ENCODE assay signal across 8 cellular contexts in genomic region chr10:68348265-68348741, GRCh38. TPM values are rescaled to one million over a fixed set of nuclear protein-coding genes. Genes with fewer than 3 reads are reported as not detected.
A peak's percentile ranks its signal among the peaks of the same experiment; 100 is the strongest.
DNase-seq lines count a peak whose midpoint lies in the region; ATAC-seq and TF ChIP-seq lines count a peak whose summit lies in the region.

No MANE protein-coding gene starts in this region.

- no peaks in the 10 kb centered on the region for H3K27me3 Mint-ChIP-seq in Caco-2 (ENCODE audit: insufficient read depth, unreplicated experiment)
- no peaks in the 10 kb centered on the region for H3K27me3 Mint-ChIP-seq in activated CD8-positive, alpha-beta T cell treated with anti-CD3 and anti-CD28 coated beads for 36 hours

- H3K27ac ChIP-seq in coronary artery = no peak overlapping the region

- no peak overlapping the region for H3K4me3 Mint-ChIP-seq in Caco-2 (ENCODE audit: unreplicated experiment)
- no peak overlapping the region for H3K4me3 Mint-ChIP-seq in activated CD8-positive, alpha-beta T cell treated with anti-CD3 and anti-CD28 coated beads for 36 hours

- POLR2A ChIA-PET in Caco-2 (lab: Charles Lee) = interaction anchor here (0.6 to 1.8 kb wide), 2 partner anchors 16 to 1058 kb away, joined by 3 to 11 read pairs; partner anchors contain the start of genes HNRNPH3 and PBLD
- POLR2A ChIA-PET in activated CD8-positive, alpha-beta T cell treated with anti-CD3 and anti-CD28 coated beads for 36 hours (lab: Charles Lee) = interaction anchor here (3.7 kb wide), 1 partner anchor 15 kb away, joined by 26 read pairs; the partner anchor contains the start of genes HNRNPH3 and PBLD

- peak; percentile 73 to 76 for DNase-seq in Caco-2
- peak; percentile 23 for DNase-seq in NCI-H2196 (lab: John Stamatoyannopoulos, UW; ENCODE audit: unreplicated experiment)
- DNase-seq in activated CD8-positive, alpha-beta T cell treated with anti-CD3 and anti-CD28 coated beads for 36 hours = peak; percentile 57
- peak; percentile 2 for DNase-seq in occipital lobe (lab: John Stamatoyannopoulos, UW)
- DNase-seq in coronary artery (ENCODE audit: low spot score) = no peak
- DNase-seq in lower leg skin (ENCODE audit: low spot score in 2 of 2) = no peak

- WGBS in lower leg skin, 2 donors = 68 to 74% methylated on average over 2 of the region's 2 CpGs

- no peaks in the 10 kb centered on the region for H3K4me1 ChIP-seq in Caco-2

- no TSS peak for BruUV-seq in Caco-2 (replicated peaks; lab: Mats Ljungman, UMichigan)

- CTCF ChIA-PET in Caco-2 (lab: Charles Lee) = interaction anchor here (0.5 to 3.7 kb wide), 20 partner anchors 9 to 528 kb away, joined by 3 to 35 read pairs (median 3); partner anchors contain the start of genes HNRNPH3 and PBLD
- CTCF ChIA-PET in activated CD8-positive, alpha-beta T cell treated with anti-CD3 and anti-CD28 coated beads for 36 hours (lab: Charles Lee) = interaction anchor here (0.6 to 4.4 kb wide), 23 partner anchors 9 to 1263 kb away, joined by 3 to 53 read pairs (median 5); partner anchors contain the start of genes HNRNPH3, PBLD and RUFY2

- H3K27me3 ChIP-seq in Caco-2 (replicated peaks; ENCODE audit: control insufficient read depth, insufficient read depth, low read length) = no peaks in the 10 kb centered on the region

- ATAC-seq in GM21381 (IDR thresholded peaks at IDR 0.05; ENCODE audit: unreplicated experiment) = peak; percentile 48
- ATAC-seq in activated CD8-positive, alpha-beta T cell treated with anti-CD3 and anti-CD28 coated beads for 36 hours = peak; percentile 85
- ATAC-seq in esophagus mucosa = peak; percentile 57

- no peak overlapping the region for H3K27ac Mint-ChIP-seq in Caco-2 (ENCODE audit: unreplicated experiment)
- peak overlapping the region; percentile 75 for H3K27ac Mint-ChIP-seq in activated CD8-positive, alpha-beta T cell treated with anti-CD3 and anti-CD28 coated beads for 36 hours

- intact Hi-C loops in Caco-2 (cut with micrococcal nuclease; ENCODE audit: unreplicated experiment) (loop anchor here (1.0 kb wide), 1 partner anchor 136 kb away; no protein-coding TSS in a partner anchor), lower leg skin (cut with DNase I; ENCODE audit: low total_unique reads) (no loop called here)
- intact Hi-C loops in activated CD8-positive, alpha-beta T cell treated with anti-CD3 and anti-CD28 coated beads for 36 hours (cut with micrococcal nuclease) = loop anchor here (5.0 kb wide), 2 partner anchors 116 to 136 kb away; partner anchors contain the start of gene ATOH7

- no peaks in the 10 kb centered on the region for H3K9me3 ChIP-seq in Caco-2

- TF ChIP-seq CTCF in Caco-2 (IDR thresholded peaks at IDR 0.05; ENCODE audit: insufficient read depth in 1 of 2, low read depth in 1 of 2, low read length in 1 of 2, severe bottlenecking in 1 of 2, unreplicated experiment in 1 of 2) (peak; percentile 92 to 97), coronary artery (IDR thresholded peaks at IDR 0.05) (no peak), lower leg skin (IDR thresholded peaks at IDR 0.05) (no peak)
- peak; percentile 71 for TF ChIP-seq CTCF in activated CD8-positive, alpha-beta T cell treated with anti-CD3 and anti-CD28 coated beads for 36 hours (IDR thresholded peaks at IDR 0.05)

- peaks cover 90% of the 10 kb centered on the region for H3K36me3 Mint-ChIP-seq in Caco-2 (ENCODE audit: insufficient read depth, unreplicated experiment)
- H3K36me3 Mint-ChIP-seq in activated CD8-positive, alpha-beta T cell treated with anti-CD3 and anti-CD28 coated beads for 36 hours (ENCODE audit: low read depth) = peaks cover 27% of the 10 kb centered on the region

- peaks cover 6% of the 10 kb centered on the region for H3K36me3 ChIP-seq in Caco-2 (ENCODE audit: control insufficient read depth, insufficient read depth, low read length)

- no peaks in the 10 kb centered on the region for H3K9me3 Mint-ChIP-seq in Caco-2 (ENCODE audit: unreplicated experiment)
- no peaks in the 10 kb centered on the region for H3K9me3 Mint-ChIP-seq in activated CD8-positive, alpha-beta T cell treated with anti-CD3 and anti-CD28 coated beads for 36 hours

- no peak for TF ChIP-seq POLR2A in lower leg skin (IDR thresholded peaks at IDR 0.05)

- H3K4me1 Mint-ChIP-seq in Caco-2 (ENCODE audit: low read depth, unreplicated experiment) = no peaks in the 10 kb centered on the region
- peaks cover 10% of the 10 kb centered on the region for H3K4me1 Mint-ChIP-seq in activated CD8-positive, alpha-beta T cell treated with anti-CD3 and anti-CD28 coated beads for 36 hours (ENCODE audit: low read depth)

- no peak overlapping the region for H3K4me3 ChIP-seq in Caco-2 (ENCODE audit: low read depth, low read length)
- no peak overlapping the region for H3K4me3 ChIP-seq in coronary artery
- no peak overlapping the region for H3K4me3 ChIP-seq in lower leg skin (ENCODE audit: low read depth, poor library complexity, severe bottlenecking)

RNA-seq across cellular contexts. Expression of gene PBLD, which starts 15.6 kb away (rescaled TPM):
- total RNA-seq in Caco-2 (2022) = 13.2 and 15.3 TPM in 2 replicates
- total RNA-seq in activated CD8-positive, alpha-beta T cell treated with anti-CD3 and anti-CD28 coated beads for 36 hours = under 1 TPM; 0.77 to 0.85 TPM
- total RNA-seq in esophagus mucosa = 2.4 TPM
- 7.0 TPM for total RNA-seq in occipital lobe
- 1 to 10 TPM; 2.0 to 3.6 (median 2.8) TPM for total RNA-seq in lower leg skin

RNA-seq across cellular contexts. Expression of gene HNRNPH3, which starts 16.4 kb away (rescaled TPM):
- 262 and 283 TPM in 2 replicates for total RNA-seq in Caco-2 (2022)
- total RNA-seq in activated CD8-positive, alpha-beta T cell treated with anti-CD3 and anti-CD28 coated beads for 36 hours = 100 to 1,000 TPM; 139 to 145 TPM
- total RNA-seq in esophagus mucosa = 35.8 TPM
- 41.2 TPM for total RNA-seq in occipital lobe
- total RNA-seq in lower leg skin = 10 to 100 TPM; 23.5 to 82.1 (median 43.6) TPM

RNA-seq across cellular contexts. Expression of gene RUFY2, which starts 58.8 kb away (rescaled TPM):
- 42.4 and 44.0 TPM in 2 replicates for total RNA-seq in Caco-2 (2022)
- total RNA-seq in activated CD8-positive, alpha-beta T cell treated with anti-CD3 and anti-CD28 coated beads for 36 hours = 1 to 10 TPM; 7.8 to 8.0 TPM
- 12.2 TPM for total RNA-seq in esophagus mucosa
- 119 TPM for total RNA-seq in occipital lobe
- 10 to 100 TPM; 18.0 to 49.6 (median 23.5) TPM for total RNA-seq in lower leg skin

Comparison
In these comparisons a context has a peak if more than half of its experiments do, and no peak if none do; other contexts are left out.
1. DNase-seq: peak in Caco-2 (2 of 2), NCI-H2196 (single experiment), activated CD8-positive, alpha-beta T cell treated with anti-CD3 and anti-CD28 coated beads for 36 hours (single experiment) and occipital lobe (single experiment); none in coronary artery (single experiment) and lower leg skin (0 of 2).
2. CTCF ChIP-seq: peak in Caco-2 (2 of 2) and activated CD8-positive, alpha-beta T cell treated with anti-CD3 and anti-CD28 coated beads for 36 hours (single experiment); none in coronary artery (single experiment) and lower leg skin (0 of 3).
3. Peak in every context shown above with its lines, with median percentiles within 50 percentile points of each other: ATAC-seq.